In the genomic region with DNA sequence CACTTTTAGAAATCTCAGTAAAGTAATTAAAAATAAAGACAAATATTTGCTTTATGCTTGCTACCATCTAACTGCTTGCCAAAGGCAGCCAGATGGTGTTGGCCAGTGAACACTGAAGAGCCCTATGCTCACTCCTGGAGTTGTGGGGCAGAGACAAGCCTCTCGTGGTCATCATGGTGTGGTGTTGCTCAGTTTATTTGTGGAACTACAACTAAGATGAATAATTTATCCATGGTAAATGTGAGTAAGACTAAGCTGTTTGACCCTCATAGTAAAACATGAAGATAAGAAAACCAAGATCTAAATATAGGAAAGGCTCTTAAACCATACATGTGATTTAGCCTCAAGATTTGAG, we compare ENCODE assay signal across 23 cellular contexts.
"Had no signal": no experiment of that assay in that cellular context is flagged by ENCODE, and none has a peak within 500 bp of the region (broad histone marks: within the 10 kb centered on the region; RNA-seq: fewer than 3 reads in every experiment).

No MANE protein-coding gene starts in this region.

- H3K4me3 Mint-ChIP-seq: activated CD4-positive, alpha-beta T cell treated with anti-CD3 and anti-CD28 coated beads, Interleukin-2, amount 10 ng/mL, durations not matched to agents 7 days and 5 days; activated CD8-positive, alpha-beta T cell treated with anti-CD3 and anti-CD28 coated beads, Interleukin-2, amount 10 ng/mL, durations not matched to agents 7 days and 5 days; activated naive CD4-positive, alpha-beta T cell treated with anti-CD3 and anti-CD28 coated beads, Interleukin-2, amount 50 U/mL, for 24 hours; activated T-helper 1 cell treated with anti-CD3 and anti-CD28 coated beads, Interleukin-12 subunit alpha, Interleukin-12 subunit beta, Interleukin-2, Interleukin-4 antibody, amounts not matched to agents 30 ng/mL and 10 ng/mL and 1 ng/mL, durations not matched to agents 14 hours and 24 hours and 36 hours; central memory CD8-positive, alpha-beta T cell; endodermal cell; naive thymus-derived CD8-positive, alpha-beta T cell; neural progenitor cell; T-cell; T-helper 2 cell treated with Interferon-gamma antibody and Interleukin-4, amounts not matched to agents 5 μg/mL and 100 μg/mL, for 36 hours had no signal

- H3K36me3 Mint-ChIP-seq: activated naive CD4-positive, alpha-beta T cell treated with anti-CD3 and anti-CD28 coated beads, Interleukin-2, amount 50 U/mL, for 24 hours; neural progenitor cell; T-cell had no signal

- H3K9me3 Mint-ChIP-seq: activated CD4-positive, alpha-beta T cell treated with anti-CD3 and anti-CD28 coated beads, Interleukin-2, amount 10 ng/mL, durations not matched to agents 7 days and 5 days; activated T-helper 1 cell treated with anti-CD3 and anti-CD28 coated beads, Interleukin-12 subunit alpha, Interleukin-12 subunit beta, Interleukin-2, Interleukin-4 antibody, amounts not matched to agents 30 ng/mL and 10 ng/mL and 1 ng/mL, durations not matched to agents 14 hours and 24 hours and 36 hours; central memory CD8-positive, alpha-beta T cell; endodermal cell; neural progenitor cell; T-helper 2 cell treated with Interferon-gamma antibody and Interleukin-4, amounts not matched to agents 5 μg/mL and 100 μg/mL, for 36 hours had no signal

- H3K9ac ChIP-seq: neural progenitor cell had no signal

- FAIRE-seq: kidney, TTC549 had no signal

- H3K27ac Mint-ChIP-seq: activated CD4-positive, alpha-beta T cell treated with anti-CD3 and anti-CD28 coated beads, Interleukin-2, amount 10 ng/mL, durations not matched to agents 7 days and 5 days; activated CD8-positive, alpha-beta T cell treated with anti-CD3 and anti-CD28 coated beads, Interleukin-2, amount 10 ng/mL, durations not matched to agents 7 days and 5 days; activated naive CD4-positive, alpha-beta T cell treated with anti-CD3 and anti-CD28 coated beads, Interleukin-2, amount 50 U/mL, for 24 hours; activated T-helper 1 cell treated with anti-CD3 and anti-CD28 coated beads, Interleukin-12 subunit alpha, Interleukin-12 subunit beta, Interleukin-2, Interleukin-4 antibody, amounts not matched to agents 30 ng/mL and 10 ng/mL and 1 ng/mL, durations not matched to agents 14 hours and 24 hours and 36 hours; endodermal cell; naive thymus-derived CD8-positive, alpha-beta T cell; neural progenitor cell; T-cell; T-helper 2 cell treated with Interferon-gamma antibody and Interleukin-4, amounts not matched to agents 5 μg/mL and 100 μg/mL, for 36 hours had no signal

- H2AFZ ChIP-seq: neural progenitor cell had no signal

- H3K27me3 Mint-ChIP-seq: activated naive CD4-positive, alpha-beta T cell treated with anti-CD3 and anti-CD28 coated beads, Interleukin-2, amount 50 U/mL, for 24 hours had no signal

- H3K4me1 ChIP-seq: breast epithelium, lower lobe of right lung, neural progenitor cell had no signal

- H3K27me3 ChIP-seq: breast epithelium, esophagus squamous epithelium, heart right ventricle, neural progenitor cell had no signal

- H3K4me3 ChIP-seq: breast epithelium, coronary artery, esophagus squamous epithelium, heart right ventricle, lower lobe of right lung, neural progenitor cell had no signal

- H3K36me3 ChIP-seq: breast epithelium, esophagus squamous epithelium, heart right ventricle, lower lobe of right lung, neural progenitor cell, WERI-Rb-1 had no signal

- H3K9me3 ChIP-seq: breast epithelium, esophagus squamous epithelium, lower lobe of right lung had no signal

- DNase-seq: activated CD4-positive, alpha-beta T cell treated with anti-CD3 and anti-CD28 coated beads, Interleukin-2, amount 10 ng/mL, durations not matched to agents 7 days and 5 days; activated CD4-positive, CD25-positive, alpha-beta regulatory T cell treated with anti-CD3 and anti-CD28 coated beads, Interleukin-2, amount 50 U/mL, for 72 hours; activated CD8-positive, alpha-beta T cell treated with anti-CD3 and anti-CD28 coated beads, Interleukin-2, amount 10 ng/mL, durations not matched to agents 7 days and 5 days; activated gamma-delta T cell treated with Interleukin-2 at 50 U/mL for 16 hours; aorta; endodermal cell; esophagus squamous epithelium; heart right ventricle; kidney; lower lobe of right lung; naive thymus-derived CD8-positive, alpha-beta T cell; stimulated activated CD4-positive, alpha-beta T cell treated with anti-CD3 and anti-CD28 coated beads, Interleukin-4, amount 100 ng/mL, for 24 hours; stimulated activated naive CD4-positive, alpha-beta T cell treated with Interleukin-2 at 50 U/mL for 16 hours; T-cell; WERI-Rb-1 had no signal

- ATAC-seq: activated CD8-positive, alpha-beta T cell treated with anti-CD3 and anti-CD28 coated beads, Interleukin-2, amount 10 ng/mL, durations not matched to agents 7 days and 5 days; heart right ventricle; lower lobe of right lung; naive thymus-derived CD8-positive, alpha-beta T cell; T-cell had no signal

- H3K4me1 Mint-ChIP-seq: activated CD4-positive, alpha-beta T cell treated with anti-CD3 and anti-CD28 coated beads, Interleukin-2, amount 10 ng/mL, durations not matched to agents 7 days and 5 days; activated naive CD4-positive, alpha-beta T cell treated with anti-CD3 and anti-CD28 coated beads, Interleukin-2, amount 50 U/mL, for 24 hours; central memory CD8-positive, alpha-beta T cell; naive thymus-derived CD8-positive, alpha-beta T cell; T-cell had no signal

- H3K27ac ChIP-seq: breast epithelium, coronary artery, esophagus squamous epithelium, heart right ventricle, lower lobe of right lung, neural progenitor cell, WERI-Rb-1 had no signal

- H3K4me2 ChIP-seq: neural progenitor cell had no signal
